In genomic region chr3:120569224-120569915, GRCh38 we compare ENCODE assay signal across 1 cellular context.
TF ChIP-seq lines count a peak whose summit lies in the region.

No MANE protein-coding gene starts in this region.

TF ChIP-seq in GM23338, 12 proteins besides CTCF, POLR2A, EP300 and RAD21 (continued from another document):
- no peak for TF ChIP-seq ZNF462 (CRISPR knock-in tag; IDR thresholded peaks at IDR 0.05)
- no peak for TF ChIP-seq EZH2 (IDR thresholded peaks at IDR 0.05; ENCODE audit: low read depth, unreplicated experiment)
- TF ChIP-seq ZNF331 (CRISPR knock-in tag; IDR thresholded peaks at IDR 0.05; ENCODE audit: low read depth): no peak
- TF ChIP-seq REST (IDR thresholded peaks at IDR 0.05; ENCODE audit: unreplicated experiment): no peak
- TF ChIP-seq ZNF114 (CRISPR knock-in tag; IDR thresholded peaks at IDR 0.05): no peak
- no peak for TF ChIP-seq EZH2phosphoT487 (IDR thresholded peaks at IDR 0.05; ENCODE audit: unreplicated experiment)
- no peak for TF ChIP-seq POLR2AphosphoS5 (IDR thresholded peaks at IDR 0.05; ENCODE audit: low read depth)
- TF ChIP-seq JUNB (IDR thresholded peaks at IDR 0.05; ENCODE audit: unreplicated experiment): no peak
- no peak for TF ChIP-seq NANOG (IDR thresholded peaks at IDR 0.05; ENCODE audit: borderline replicate concordance)
